In the genomic region with DNA sequence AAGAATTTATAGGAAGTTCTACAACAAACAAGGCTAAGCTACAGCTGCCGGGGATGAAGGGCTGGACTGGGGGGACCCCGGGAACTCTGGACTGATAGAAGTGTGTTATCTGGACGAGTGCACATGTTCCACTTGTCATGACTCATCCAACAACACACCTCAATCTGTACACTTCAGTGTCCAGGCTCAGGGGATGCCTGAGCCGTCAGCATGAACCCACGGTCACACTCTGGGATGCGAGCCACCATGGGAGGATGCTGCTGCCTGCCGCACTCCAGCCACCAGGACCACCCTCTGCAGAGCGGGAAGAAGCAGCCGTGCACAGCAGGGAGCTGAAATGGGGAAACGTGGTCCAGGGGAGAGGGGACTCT, we compare ENCODE assay signal across 1 cellular context.
TF ChIP-seq lines count a peak whose summit lies in the region.

No MANE protein-coding gene starts in this region.

TF ChIP-seq in GM12878, 131 proteins besides CTCF, POLR2A, EP300 and RAD21:
- TF ChIP-seq PAX5 (IDR thresholded peaks at IDR 0.05; ENCODE audit: borderline replicate concordance, low read depth, low read length) = no peak
- TF ChIP-seq, protein P1, sequence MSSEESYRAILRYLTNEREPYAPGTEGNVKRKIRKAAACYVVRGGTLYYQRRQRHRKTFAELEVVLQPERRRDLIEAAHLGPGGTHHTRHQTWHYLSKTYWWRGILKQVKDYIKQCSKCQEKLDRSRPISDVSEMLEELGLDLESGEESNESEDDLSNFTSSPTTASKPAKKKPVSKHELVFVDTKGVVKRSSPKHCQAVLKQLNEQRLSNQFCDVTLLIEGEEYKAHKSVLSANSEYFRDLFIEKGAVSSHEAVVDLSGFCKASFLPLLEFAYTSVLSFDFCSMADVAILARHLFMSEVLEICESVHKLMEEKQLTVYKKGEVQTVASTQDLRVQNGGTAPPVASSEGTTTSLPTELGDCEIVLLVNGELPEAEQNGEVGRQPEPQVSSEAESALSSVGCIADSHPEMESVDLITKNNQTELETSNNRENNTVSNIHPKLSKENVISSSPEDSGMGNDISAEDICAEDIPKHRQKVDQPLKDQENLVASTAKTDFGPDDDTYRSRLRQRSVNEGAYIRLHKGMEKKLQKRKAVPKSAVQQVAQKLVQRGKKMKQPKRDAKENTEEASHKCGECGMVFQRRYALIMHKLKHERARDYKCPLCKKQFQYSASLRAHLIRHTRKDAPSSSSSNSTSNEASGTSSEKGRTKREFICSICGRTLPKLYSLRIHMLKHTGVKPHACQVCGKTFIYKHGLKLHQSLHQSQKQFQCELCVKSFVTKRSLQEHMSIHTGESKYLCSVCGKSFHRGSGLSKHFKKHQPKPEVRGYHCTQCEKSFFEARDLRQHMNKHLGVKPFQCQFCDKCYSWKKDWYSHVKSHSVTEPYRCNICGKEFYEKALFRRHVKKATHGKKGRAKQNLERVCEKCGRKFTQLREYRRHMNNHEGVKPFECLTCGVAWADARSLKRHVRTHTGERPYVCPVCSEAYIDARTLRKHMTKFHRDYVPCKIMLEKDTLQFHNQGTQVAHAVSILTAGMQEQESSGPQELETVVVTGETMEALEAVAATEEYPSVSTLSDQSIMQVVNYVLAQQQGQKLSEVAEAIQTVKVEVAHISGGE (CRISPR knock-in tag; IDR thresholded peaks at IDR 0.05) = no peak
- TF ChIP-seq, protein P2, sequence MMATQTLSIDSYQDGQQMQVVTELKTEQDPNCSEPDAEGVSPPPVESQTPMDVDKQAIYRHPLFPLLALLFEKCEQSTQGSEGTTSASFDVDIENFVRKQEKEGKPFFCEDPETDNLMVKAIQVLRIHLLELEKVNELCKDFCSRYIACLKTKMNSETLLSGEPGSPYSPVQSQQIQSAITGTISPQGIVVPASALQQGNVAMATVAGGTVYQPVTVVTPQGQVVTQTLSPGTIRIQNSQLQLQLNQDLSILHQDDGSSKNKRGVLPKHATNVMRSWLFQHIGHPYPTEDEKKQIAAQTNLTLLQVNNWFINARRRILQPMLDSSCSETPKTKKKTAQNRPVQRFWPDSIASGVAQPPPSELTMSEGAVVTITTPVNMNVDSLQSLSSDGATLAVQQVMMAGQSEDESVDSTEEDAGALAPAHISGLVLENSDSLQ (IDR thresholded peaks at IDR 0.05) = no peak
- no peak for TF ChIP-seq GABPA (IDR thresholded peaks at IDR 0.05; ENCODE audit: low read depth)
- TF ChIP-seq ZBED1 (IDR thresholded peaks at IDR 0.05; ENCODE audit: borderline replicate concordance) = no peak
- TF ChIP-seq NRF1 (conservative IDR thresholded peaks at IDR 0.05; ENCODE audit: low read depth, low read length) = no peak
